Comparison of ENCODE assay signal across 24 cellular contexts in genomic region chrX:31796624-31797023, GRCh38.
"Had no signal": no experiment of that assay in that cellular context is flagged by ENCODE, and none has a peak within 500 bp of the region (broad histone marks: within the 10 kb centered on the region; RNA-seq: fewer than 3 reads in every experiment).

No MANE protein-coding gene starts in this region.

- H3K27ac Mint-ChIP-seq: dendritic cell treated with granulocyte-macrophage colony-stimulating factor and Interleukin-4, amounts not matched to agents 40 ng/mL and 50 ng/mL, for 4 days; effector memory CD8-positive, alpha-beta T cell; endodermal cell; mesothelial cell of epicardium; naive B cell; naive thymus-derived CD8-positive, alpha-beta T cell had no signal

- H3K4me3 ChIP-seq: esophagus squamous epithelium, gastrocnemius medialis, heart right ventricle, left lung, lower lobe of right lung, mucosa of descending colon had no signal

- DNase-seq: cortex of kidney; effector CD8-positive, alpha-beta T cell; effector memory CD8-positive, alpha-beta T cell; endodermal cell; erythroblast; esophagus squamous epithelium; foreskin fibroblast; foreskin melanocyte; gastrocnemius medialis; glutamatergic neuron; head of caudate nucleus; heart right ventricle; hippocampal formation; left cardiac atrium; left lung; left ventricle myocardium superior; lower lobe of right lung; mesenchymal stem cell; mucosa of descending colon; naive B cell; naive thymus-derived CD8-positive, alpha-beta T cell had no signal

- H3K36me3 Mint-ChIP-seq: mesothelial cell of epicardium; naive B cell; naive thymus-derived CD8-positive, alpha-beta T cell had no signal

- H3K4me1 Mint-ChIP-seq: endodermal cell; mesothelial cell of epicardium; naive B cell; naive thymus-derived CD8-positive, alpha-beta T cell had no signal

- ATAC-seq: effector memory CD8-positive, alpha-beta T cell; esophagus mucosa; gastrocnemius medialis; heart right ventricle; left cardiac atrium; left lung; left ventricle myocardium superior; lower lobe of right lung; mucosa of descending colon; naive thymus-derived CD8-positive, alpha-beta T cell had no signal

- H3K4me3 Mint-ChIP-seq: dendritic cell treated with granulocyte-macrophage colony-stimulating factor and Interleukin-4, amounts not matched to agents 40 ng/mL and 50 ng/mL, for 4 days; effector memory CD8-positive, alpha-beta T cell; endodermal cell; mesothelial cell of epicardium; naive B cell; naive thymus-derived CD8-positive, alpha-beta T cell had no signal

- H3K27me3 Mint-ChIP-seq: dendritic cell treated with granulocyte-macrophage colony-stimulating factor and Interleukin-4, amounts not matched to agents 40 ng/mL and 50 ng/mL, for 4 days; effector memory CD8-positive, alpha-beta T cell; naive B cell; naive thymus-derived CD8-positive, alpha-beta T cell had no signal
